In genomic region chr14:76956253-76957090, GRCh38 we compare ENCODE assay signal across 1 cellular context.
TF ChIP-seq lines count a peak whose summit lies in the region.

No MANE protein-coding gene starts in this region.

TF ChIP-seq in GM12878, 131 proteins besides CTCF, POLR2A, EP300 and RAD21 (continued from another document):
- no peak for TF ChIP-seq SIX5 (IDR thresholded peaks at IDR 0.05; ENCODE audit: low read depth, low read length, severe bottlenecking)
- TF ChIP-seq YY1 (IDR thresholded peaks at IDR 0.05; ENCODE audit: low read depth, low read length) = peak; percentile 60; the same call in 1 of the 2 replicates
- no peak for TF ChIP-seq SMC3 (IDR thresholded peaks at IDR 0.05; ENCODE audit: borderline replicate concordance, low read length)
